Comparison of ENCODE assay signal across 27 cellular contexts in the genomic region with DNA sequence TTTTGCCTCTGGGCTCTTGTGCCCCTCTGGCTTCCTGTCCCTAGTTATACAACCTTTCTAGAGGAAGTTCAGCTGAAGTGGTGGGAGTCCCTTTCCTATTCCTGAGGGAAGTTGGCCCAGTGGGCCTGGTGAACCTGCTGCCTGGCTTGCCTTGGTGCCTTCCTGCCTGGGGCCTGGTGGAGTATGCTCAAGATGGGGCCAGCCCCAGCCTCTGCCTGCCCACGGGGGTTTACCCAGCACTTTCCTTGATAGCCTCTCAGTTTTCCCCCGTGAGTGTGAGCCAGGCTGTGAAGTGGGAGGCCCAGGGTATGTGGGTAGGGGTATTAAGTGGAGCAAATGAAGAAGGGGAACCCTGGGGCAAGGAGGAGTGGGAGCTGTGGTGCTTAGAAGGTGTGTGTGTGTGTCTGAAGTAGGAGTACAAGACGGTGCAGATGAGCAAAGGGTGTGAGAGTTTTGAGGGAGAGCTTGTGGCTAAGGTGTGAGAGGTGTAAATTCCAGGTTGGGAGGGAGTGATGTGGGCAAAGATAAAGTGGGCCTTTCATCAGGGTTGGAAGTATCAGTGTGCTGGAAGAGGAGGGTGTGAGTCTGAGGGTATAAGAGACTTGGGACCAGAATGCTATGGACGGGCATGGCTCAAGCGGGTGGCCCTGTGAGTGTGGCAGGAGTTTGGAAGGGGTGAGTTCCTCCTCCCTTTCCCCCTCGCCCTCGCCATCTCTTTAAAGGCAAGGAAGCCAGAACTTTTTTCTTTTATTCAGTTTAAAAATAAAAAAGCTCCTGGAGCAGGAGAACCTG. TPM values are rescaled to one million over a fixed set of nuclear protein-coding genes. Genes with fewer than 3 reads are reported as not detected.
DNase-seq lines count a peak whose midpoint lies in the region; FAIRE-seq and TF ChIP-seq lines count a peak whose summit lies in the region.
"Had no signal": no experiment of that assay in that cellular context is flagged by ENCODE, and none has a peak within 500 bp of the region (broad histone marks: within the 10 kb centered on the region; RNA-seq: fewer than 3 reads in every experiment).

No MANE protein-coding gene starts in this region.

- no peaks in the 10 kb centered on the region for H3K79me1 ChIP-seq in trophoblast cell (ENCODE audit: low read length)

- H3K4ac ChIP-seq in trophoblast cell (ENCODE audit: low read depth, low read length) = no peak overlapping the region

- no peak overlapping the region for H3K18ac ChIP-seq in trophoblast cell (ENCODE audit: low read length)

- H2AK5ac ChIP-seq in trophoblast cell (ENCODE audit: low read length) = no peak overlapping the region

- DNase-seq in GM13977 (ENCODE audit: low spot score) (peak; percentile 20), Karpas-422 (no peak), endothelial cell (ENCODE audit: low spot score) (no peak), trophoblast cell (peak in 1 of 2 donors; percentile 27), GM19239 (ENCODE audit: insufficient read length, low spot score) (no peak), putamen (ENCODE audit: low spot score) (no peak), HT-29 (ENCODE audit: low spot score) (no peak)
- DNase-seq: activated CD4-positive, alpha-beta memory T cell treated with anti-CD3 and anti-CD28 coated beads for 36 hours; activated CD4-positive, CD25-positive, alpha-beta regulatory T cell; activated CD8-positive, alpha-beta memory T cell treated with anti-CD3 and anti-CD28 coated beads, Interleukin-2, amount 50 U/mL, for 48 hours; anterior cingulate cortex; central memory CD4-positive, alpha-beta T cell; heart left ventricle; IMR-90; left colon; naive B cell; NCI-H1417 treated with DMSO at 0.1 percent for 48 hours; NCI-H2081 treated with DMSO at 0.1 percent for 48 hours; NCI-H82; PC-3; SHP77; stimulated activated CD4-positive, alpha-beta T cell treated with anti-CD3 and anti-CD28 coated beads, Interleukin-4, amount 100 ng/mL, for 1 hour; stimulated activated naive CD4-positive, alpha-beta T cell treated with Interleukin-2 at 50 U/mL for 16 hours had no signal

- no peaks in the 10 kb centered on the region for H3K9me3 ChIP-seq in Karpas-422 (ENCODE audit: low read length)
- peaks cover 15% of the 10 kb centered on the region for H3K9me3 ChIP-seq in trophoblast cell (ENCODE audit: insufficient read depth, low read depth, low read length)
- H3K9me3 ChIP-seq: heart left ventricle, right atrium auricular region had no signal

- peak overlapping the region; percentile 17 for H3K23ac ChIP-seq in trophoblast cell (ENCODE audit: low read length)

- H2BK5ac ChIP-seq in trophoblast cell (ENCODE audit: low read depth, low read length, poor library complexity) = no peak overlapping the region

- H3K27ac ChIP-seq in Karpas-422 (ENCODE audit: low read length) = no peak overlapping the region
- H3K27ac ChIP-seq in trophoblast cell (ENCODE audit: low read depth, low read length) = no peak overlapping the region
- H3K27ac ChIP-seq: C4-2B, epithelial cell of prostate, heart left ventricle, right atrium auricular region had no signal

- no peak overlapping the region for H4K8ac ChIP-seq in trophoblast cell (ENCODE audit: low read depth, low read length)

- no peak for FAIRE-seq in GM19239 (lab: Jason Lieb, UNC)

- H4K20me1 ChIP-seq in Karpas-422 (ENCODE audit: insufficient read depth, low read depth, low read length) = no peaks in the 10 kb centered on the region

- H2BK120ac ChIP-seq in trophoblast cell (ENCODE audit: insufficient read depth, low read length, poor library complexity) = no peak overlapping the region

- H3K4me1 ChIP-seq in Karpas-422 (ENCODE audit: low read length) = peaks cover 16% of the 10 kb centered on the region
- H3K4me1 ChIP-seq in trophoblast cell (ENCODE audit: control insufficient read depth in 1 of 2, insufficient read depth in 2 of 2, low read length in 2 of 2) = peaks cover 0 to 3% of the 10 kb centered on the region in 2 experiments

- no peaks in the 10 kb centered on the region for H3K9me2 ChIP-seq in Karpas-422 (replicated peaks; ENCODE audit: insufficient read depth, low read length)

- peak overlapping the region; percentile 76 for H3K4me3 Mint-ChIP-seq in endothelial cell (ENCODE audit: unreplicated experiment)
- H3K4me3 Mint-ChIP-seq: activated CD4-positive, alpha-beta memory T cell treated with anti-CD3 and anti-CD28 coated beads for 36 hours had no signal

- H3K14ac ChIP-seq in trophoblast cell (ENCODE audit: low read length) = no peak overlapping the region

- H3K36me3 Mint-ChIP-seq in endothelial cell (ENCODE audit: low read depth, unreplicated experiment) = peaks cover 6% of the 10 kb centered on the region
- H3K36me3 Mint-ChIP-seq: activated CD4-positive, alpha-beta memory T cell treated with anti-CD3 and anti-CD28 coated beads for 36 hours had no signal

- H3K4me3 ChIP-seq in Karpas-422 (ENCODE audit: low read length) (no peak overlapping the region), trophoblast cell (ENCODE audit: low read depth, low read length) (no peak overlapping the region)
- H3K4me3 ChIP-seq: heart left ventricle, right atrium auricular region had no signal

- TF ChIP-seq CTCF in GM13977 (IDR thresholded peaks at IDR 0.05; ENCODE audit: extremely low read depth, insufficient read depth, missing control alignments) = no peak
- TF ChIP-seq CTCF in endothelial cell (IDR thresholded peaks at IDR 0.05; ENCODE audit: unreplicated experiment) = no peak

- peaks cover 64% of the 10 kb centered on the region for H3K4me1 Mint-ChIP-seq in endothelial cell (ENCODE audit: unreplicated experiment)

- no peaks in the 10 kb centered on the region for H3K9me3 Mint-ChIP-seq in endothelial cell (ENCODE audit: unreplicated experiment)
- H3K9me3 Mint-ChIP-seq: activated CD4-positive, alpha-beta memory T cell treated with anti-CD3 and anti-CD28 coated beads for 36 hours had no signal

- no peaks in the 10 kb centered on the region for H3K27me3 ChIP-seq in Karpas-422 (ENCODE audit: low read length)
- peaks cover 94% of the 10 kb centered on the region for H3K27me3 ChIP-seq in trophoblast cell (ENCODE audit: insufficient read depth, low read length)

- no peak overlapping the region for H4K12ac ChIP-seq in trophoblast cell (ENCODE audit: low read depth, low read length)

- no peak overlapping the region for H2BK12ac ChIP-seq in trophoblast cell (ENCODE audit: low read length)

- no peak overlapping the region; the same call in 1 of the 2 replicates for H3K9ac ChIP-seq in Karpas-422 (ENCODE audit: low read length)
- H3K9ac ChIP-seq in trophoblast cell (ENCODE audit: low read length) = no peak overlapping the region

- in situ Hi-C loops in GM13977 (cut with MboI; ENCODE audit: low pct_unique_long_range_greater_than_20kb, low sequenced_read_pairs, unreplicated experiment) = loop anchor here (25.0 kb wide), 1 partner anchor 403 kb away; the partner anchor contains the start of gene TLX1

- H3K36me3 ChIP-seq in Karpas-422 (ENCODE audit: insufficient read depth, low read length) = no peaks in the 10 kb centered on the region
- H3K36me3 ChIP-seq in trophoblast cell (ENCODE audit: control insufficient read depth in 1 of 2, insufficient read depth in 2 of 2, low read length in 2 of 2) = no peaks in the 10 kb centered on the region
- H3K36me3 ChIP-seq: heart left ventricle, right atrium auricular region had no signal

- peak overlapping the region; percentile 43; the same call in 1 of the 2 replicates for H2AFZ ChIP-seq in Karpas-422 (ENCODE audit: low read length)
- no peak overlapping the region for H2AFZ ChIP-seq in trophoblast cell (ENCODE audit: insufficient read depth, low read length, poor library complexity)

- no CpG with 5 or more reads among the region's 7 CpGs for WGBS in trophoblast cell (ENCODE audit: extremely low coverage, insufficient coverage, insufficient read length)

- H3K27me3 Mint-ChIP-seq in endothelial cell (ENCODE audit: unreplicated experiment) = peaks cover 40% of the 10 kb centered on the region

- H4K91ac ChIP-seq in trophoblast cell (ENCODE audit: low read depth, low read length) = no peak overlapping the region

- H3K79me2 ChIP-seq in Karpas-422 (ENCODE audit: low read length) (no peaks in the 10 kb centered on the region), trophoblast cell (ENCODE audit: control insufficient read depth, insufficient read depth, low read length, poor library complexity) (no peaks in the 10 kb centered on the region)

- H3K4me2 ChIP-seq in Karpas-422 (ENCODE audit: low read depth, low read length, poor library complexity, severe bottlenecking) = peak overlapping the region; percentile 35
- H3K4me2 ChIP-seq in trophoblast cell (ENCODE audit: low read length) = no peak overlapping the region

- H3K27ac Mint-ChIP-seq in endothelial cell (ENCODE audit: unreplicated experiment) = peak overlapping the region; percentile 32
- H3K27ac Mint-ChIP-seq: activated CD4-positive, alpha-beta memory T cell treated with anti-CD3 and anti-CD28 coated beads for 36 hours had no signal

RNA-seq across cellular contexts. Expression of gene PAX2, which starts 10.9 kb away (rescaled TPM):
- total RNA-seq in Karpas-422 (2014; rRNA removed; shearing (Covaris generic); ENCODE audit: low replicate concordance) = not detected in 2 replicates
- 17.4 TPM for total RNA-seq in endothelial cell (ENCODE audit: unreplicated experiment)
- polyA plus RNA-seq in trophoblast cell (2013) = 0.01 TPM in 1 of 2 replicates, not detected in the other
- total RNA-seq in HT-29 (2014; rRNA removed; shearing (Covaris generic)) = not detected in 2 replicates
- total RNA-seq: activated CD4-positive, alpha-beta memory T cell treated with anti-CD3 and anti-CD28 coated beads for 36 hours; heart left ventricle; IMR-90; left colon; mesenteric fat pad; PC-3; right atrium auricular region had no signal
- polyA plus RNA-seq: heart left ventricle, IMR-90 had no signal

Comparison
In these comparisons a context has a peak if more than half of its experiments do, and no peak if none do; other contexts are left out.
1. RNA of gene PAX2, which starts 10.9 kb away (total RNA-seq): 17.4 TPM in endothelial cell (single experiment); not detected in Karpas-422 and not detected in HT-29; every median in the first group is over 10 times any median in the second.